Comparison of ENCODE assay signal across 9 cellular contexts in the genomic region with DNA sequence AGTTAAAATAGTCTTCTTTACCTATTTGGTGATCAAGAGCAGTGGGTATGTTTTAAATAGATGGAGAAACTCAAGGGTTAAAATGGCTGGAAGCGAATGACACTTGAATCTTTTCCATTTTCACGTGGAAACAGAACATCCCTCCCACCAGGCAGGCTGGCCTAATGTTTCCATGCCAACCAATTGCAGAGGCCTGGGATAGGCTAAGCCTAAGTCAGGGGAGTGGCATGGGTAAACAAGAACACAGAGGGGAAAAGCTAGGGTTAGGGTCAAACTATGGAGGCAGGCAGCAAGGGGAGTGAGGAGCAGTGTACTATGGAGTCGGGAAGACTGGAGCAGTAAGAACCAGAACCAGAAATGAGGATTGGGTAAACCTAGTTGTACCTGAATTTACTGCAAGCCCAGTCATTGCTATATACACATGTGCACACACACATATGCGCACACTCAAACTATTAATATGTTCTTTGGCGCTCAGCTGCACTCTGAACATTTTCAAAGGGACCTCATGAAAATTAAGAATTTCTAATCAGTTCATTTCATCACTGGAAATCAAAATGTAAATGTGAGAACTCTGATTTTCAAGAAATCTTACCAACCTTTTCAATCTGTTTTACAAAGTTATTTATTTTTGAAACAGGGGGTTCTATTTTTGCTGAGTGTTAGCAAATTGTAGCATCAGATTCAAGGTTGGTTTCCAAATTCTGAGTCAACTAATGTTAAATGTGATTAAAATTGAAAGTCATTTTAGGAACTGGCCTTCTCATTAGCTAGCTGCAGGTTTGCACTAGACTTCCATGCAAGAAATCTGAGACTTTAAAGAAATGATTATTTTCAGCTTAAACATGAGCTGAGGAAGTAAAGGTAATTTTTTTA.
DNase-seq lines count a peak whose midpoint lies in the region; ATAC-seq and TF ChIP-seq lines count a peak whose summit lies in the region.
"Had no signal": no experiment of that assay in that cellular context is flagged by ENCODE, and none has a peak within 500 bp of the region (broad histone marks: within the 10 kb centered on the region; RNA-seq: fewer than 3 reads in every experiment).

No MANE protein-coding gene starts in this region.

- H3K36me3 Mint-ChIP-seq in brain = no peaks in the 10 kb centered on the region
- H3K36me3 Mint-ChIP-seq in type B pancreatic cell = no peaks in the 10 kb centered on the region

- in situ Hi-C loops in gastrocnemius medialis (cut with MboI; ENCODE audit: low sequenced_read_pairs in 4 of 4) = no loop called here

- TF ChIP-seq POLR2A in gastrocnemius medialis (IDR thresholded peaks at IDR 0.05) = no peak

- H3K4me1 Mint-ChIP-seq in brain = peaks cover 29% of the 10 kb centered on the region
- H3K4me1 Mint-ChIP-seq in type B pancreatic cell (ENCODE audit: unreplicated experiment) = peaks cover 16% of the 10 kb centered on the region

- no peaks in the 10 kb centered on the region for H3K9me3 ChIP-seq in gastrocnemius medialis

- no peak overlapping the region for H3K4me3 ChIP-seq in gastrocnemius medialis

- ATAC-seq in GM18517 (IDR thresholded peaks at IDR 0.05; ENCODE audit: unreplicated experiment) = peak; percentile 95
- peak; percentile 95 for ATAC-seq in GM21528 (IDR thresholded peaks at IDR 0.05; ENCODE audit: low FRiP score, unreplicated experiment)
- peak; percentile 84 for ATAC-seq in HG03342 (IDR thresholded peaks at IDR 0.05; ENCODE audit: unreplicated experiment)
- no peak for ATAC-seq in left ventricle myocardium superior
- no peak for ATAC-seq in gastrocnemius medialis

- DNase-seq in left ventricle myocardium superior (no peak), gastrocnemius medialis (no peak), type B pancreatic cell (ENCODE audit: extremely low spot score, unreplicated experiment) (no peak)
- no peak for DNase-seq in activated CD4-positive, alpha-beta T cell treated with anti-CD3 and anti-CD28 coated beads, Interleukin-2, amount 50 U/mL, for 1 hour
- DNase-seq: DND-41 had no signal

- H3K4me1 ChIP-seq in gastrocnemius medialis = no peaks in the 10 kb centered on the region

- H3K27me3 Mint-ChIP-seq in brain (peaks cover 3% of the 10 kb centered on the region), type B pancreatic cell (no peaks in the 10 kb centered on the region)

- TF ChIP-seq CTCF in brain (conservative IDR thresholded peaks at IDR 0.05) (no peak), gastrocnemius medialis (IDR thresholded peaks at IDR 0.05 in 4 of 5, conservative IDR thresholded peaks at IDR 0.05 in 1 of 5) (no peak), type B pancreatic cell (conservative IDR thresholded peaks at IDR 0.05) (no peak)

- H3K36me3 ChIP-seq in gastrocnemius medialis = no peaks in the 10 kb centered on the region

- intact Hi-C loops in left ventricle myocardium superior (cut with micrococcal nuclease) = no loop called here
- intact Hi-C loops in gastrocnemius medialis (cut with DNase I; ENCODE audit: low total_unique reads) = no loop called here

- no peak overlapping the region for H3K27ac ChIP-seq in gastrocnemius medialis

- H3K4me3 Mint-ChIP-seq in brain = no peak overlapping the region
- H3K4me3 Mint-ChIP-seq in type B pancreatic cell = no peak overlapping the region

- H3K27ac Mint-ChIP-seq in brain (peak overlapping the region in 3 of 5 experiments; percentile 1 to 31 (median 18)), type B pancreatic cell (no peak overlapping the region)

- no peaks in the 10 kb centered on the region for H3K27me3 ChIP-seq in gastrocnemius medialis

- no peaks in the 10 kb centered on the region for H3K9me3 Mint-ChIP-seq in brain
- H3K9me3 Mint-ChIP-seq in type B pancreatic cell = no peaks in the 10 kb centered on the region

Comparison
In these comparisons a context has a peak if more than half of its experiments do, and no peak if none do; other contexts are left out.
1. ATAC-seq: peak in GM18517 (single experiment), GM21528 (single experiment) and HG03342 (single experiment); none in left ventricle myocardium superior (single experiment) and gastrocnemius medialis (0 of 2).